In genomic region chr6:1385129-1386042, GRCh38 we compare ENCODE assay signal across 14 cellular contexts. TPM values are rescaled to one million over a fixed set of nuclear protein-coding genes. Genes with fewer than 3 reads are reported as not detected.
DNase-seq lines count a peak whose midpoint lies in the region; ATAC-seq, FAIRE-seq and TF ChIP-seq lines count a peak whose summit lies in the region.
"Had no signal": no experiment of that assay in that cellular context is flagged by ENCODE, and none has a peak within 500 bp of the region (broad histone marks: within the 10 kb centered on the region; RNA-seq: fewer than 3 reads in every experiment).

No MANE protein-coding gene starts in this region.

- WGBS in IMR-90 (ENCODE audit: extremely low coverage in 2 of 2, insufficient read length in 1 of 2), 2 experiments: 75% methylated on average over 10 of the region's 39 CpGs; no CpG with 5 or more reads in 1 of the 2 experiments
- 7 to 16% (median 8%) methylated on average over 39 of the region's 39 CpGs for WGBS in spleen, 5 donors

- DNase-seq in D721Med (ENCODE audit: insufficient read length, low spot score) (peak; percentile 19), IMR-90 (no peak), fibroblast of gingiva (ENCODE audit: low read depth) (peak; percentile 56), nephron progenitor cell (peak; percentile 33), spleen (no peak), NCI-H187 (lab: John Stamatoyannopoulos, UW) (no peak), sciatic nerve (ENCODE audit: low spot score) (no peak)
- DNase-seq: NCI-H1417 treated with DMSO at 0.1 percent for 48 hours, NCI-H345, SK-N-SH had no signal

- no peak overlapping the region for H3K9ac ChIP-seq in IMR-90 (ENCODE audit: low read depth, low read length)
- H3K9ac ChIP-seq: parathyroid adenoma, SK-N-SH had no signal

- ATAC-seq in IMR-90 (ENCODE audit: low read depth) (no peak), sciatic nerve (no peak), GM21381 (IDR thresholded peaks at IDR 0.05; ENCODE audit: unreplicated experiment) (no peak)

- no peak overlapping the region for H4K8ac ChIP-seq in IMR-90 (ENCODE audit: low read depth in 2 of 2, low read length in 2 of 2)

- dilution Hi-C loops in IMR-90 (cut with HindIII; ENCODE audit: low sequenced_read_pairs, unreplicated experiment): no loop called here

- BruUV-seq in IMR-90 (replicated peaks; lab: Mats Ljungman, UMichigan): no TSS peak

- H4K5ac ChIP-seq in IMR-90 (ENCODE audit: low read depth, low read length): no peak overlapping the region

- POLR2A ChIA-PET in IMR-90 (lab: Charles Lee; ENCODE audit: unreplicated experiment): interaction anchor here (0.5 kb wide), 1 partner anchor 550 kb away, joined by 5 read pairs; no protein-coding TSS in a partner anchor

- H3K18ac ChIP-seq in IMR-90 (ENCODE audit: low read depth, low read length): no peak overlapping the region

- no peaks in the 10 kb centered on the region for H3K9me3 Mint-ChIP-seq in nephron progenitor cell

- H2BK20ac ChIP-seq in IMR-90 (ENCODE audit: low read depth, low read length): no peak overlapping the region

- peaks cover 10% of the 10 kb centered on the region; the same call in 1 of the 2 replicates for H3K4me1 ChIP-seq in IMR-90 (ENCODE audit: control insufficient read depth, insufficient read depth, low read length)
- H3K4me1 ChIP-seq in spleen: peaks cover 19 to 82% (median 61%) of the 10 kb centered on the region in 6 donors
- H3K4me1 ChIP-seq: parathyroid adenoma had no signal

- H3K79me1 ChIP-seq in IMR-90 (ENCODE audit: low read depth in 1 of 2, low read length in 2 of 2): no peaks in the 10 kb centered on the region

- no peak overlapping the region for H3K4ac ChIP-seq in IMR-90 (ENCODE audit: low read depth, low read length)

- in situ Hi-C loops in IMR-90 (cut with MboI; ENCODE audit: low sequenced_read_pairs): loop anchor here (25.0 kb wide), 1 partner anchor 473 kb away; no protein-coding TSS in a partner anchor

- CTCF ChIA-PET in IMR-90 (lab: Yijun Ruan, JAX): interaction anchor here (1.5 kb wide), 1 partner anchor 185 kb away, joined by 4 read pairs; no protein-coding TSS in a partner anchor

- no peak overlapping the region for H3K23ac ChIP-seq in IMR-90 (ENCODE audit: low read depth, low read length)

- H3K27me3 ChIP-seq in IMR-90 (ENCODE audit: control insufficient read depth, insufficient read depth, low read length) (peaks cover 14% of the 10 kb centered on the region), spleen (replicated peaks in 1 of 7) (peaks cover 22 to 100% (median 99%) of the 10 kb centered on the region in 7 donors)

- H2BK15ac ChIP-seq in IMR-90 (ENCODE audit: low read depth, low read length): peak overlapping the region; percentile 11; the same call in 1 of the 3 replicates

- H4K91ac ChIP-seq in IMR-90 (ENCODE audit: insufficient read depth, low read depth, low read length): no peak overlapping the region

- no peak for TF ChIP-seq POLR2A in IMR-90 (IDR thresholded peaks at IDR 0.05; ENCODE audit: low read depth, low read length)
- no peak for TF ChIP-seq POLR2A in spleen (IDR thresholded peaks at IDR 0.05)

- no peak overlapping the region for H2AK9ac ChIP-seq in IMR-90 (replicated peaks; ENCODE audit: low read depth, low read length, poor library complexity)

- H2AK5ac ChIP-seq in IMR-90 (ENCODE audit: low read depth, low read length): no peak overlapping the region

- H3K36me3 ChIP-seq in IMR-90 (ENCODE audit: control insufficient read depth, insufficient read depth, low read length) (no peaks in the 10 kb centered on the region), spleen (no peaks in the 10 kb centered on the region)
- H3K36me3 ChIP-seq: thoracic aorta had no signal

- no peak overlapping the region for H2BK5ac ChIP-seq in IMR-90 (ENCODE audit: low read depth, low read length, poor library complexity, severe bottlenecking)

- TF ChIP-seq RAD21 in IMR-90 (IDR thresholded peaks at IDR 0.05; ENCODE audit: low read length): no peak

- FAIRE-seq in D721Med (lab: Jason Lieb, UNC): no peak

- H4K20me1 ChIP-seq in IMR-90 (ENCODE audit: insufficient read depth, low read length): no peaks in the 10 kb centered on the region

- H2AFZ ChIP-seq in IMR-90 (replicated peaks; ENCODE audit: low read length, poor library complexity): no peak overlapping the region
- H2AFZ ChIP-seq: parathyroid adenoma had no signal

- TF ChIP-seq CTCF in D721Med (IDR thresholded peaks at IDR 0.05; ENCODE audit: insufficient read depth, missing control alignments) (no peak), IMR-90 (conservative IDR thresholded peaks at IDR 0.05; ENCODE audit: low read depth, low read length) (no peak), nephron progenitor cell (IDR thresholded peaks at IDR 0.05) (no peak), spleen (IDR thresholded peaks at IDR 0.05 in 8 of 11, conservative IDR thresholded peaks at IDR 0.05 in 3 of 11) (no peak)

- no peak overlapping the region for H3K4me3 Mint-ChIP-seq in nephron progenitor cell

- intact Hi-C loops in IMR-90 (cut with micrococcal nuclease) (loop anchor here (5.0 kb wide), 1 partner anchor 73 kb away; the partner anchor contains the start of gene FOXQ1), spleen (cut with DNase I; ENCODE audit: low total_unique reads) (no loop called here), sciatic nerve (cut with DNase I) (no loop called here)

- peaks cover 96% of the 10 kb centered on the region for H3K27me3 Mint-ChIP-seq in nephron progenitor cell (ENCODE audit: low read depth, poor library complexity)

- H2BK120ac ChIP-seq in IMR-90 (ENCODE audit: low read depth, low read length): no peak overlapping the region; the same call in 1 of the 2 replicates

- no peak overlapping the region for H3K56ac ChIP-seq in IMR-90 (ENCODE audit: extremely low read depth, insufficient read depth, low read length)

- no peaks in the 10 kb centered on the region for H3K9me1 ChIP-seq in IMR-90 (ENCODE audit: insufficient read depth, low read length)

- H3K27ac ChIP-seq in IMR-90 (ENCODE audit: insufficient read depth, low read length) (no peak overlapping the region), spleen (no peak overlapping the region)
- H3K27ac ChIP-seq: parathyroid adenoma, thoracic aorta had no signal

- peaks cover 44% of the 10 kb centered on the region for H3K4me1 Mint-ChIP-seq in nephron progenitor cell

- no peaks in the 10 kb centered on the region for H3K36me3 Mint-ChIP-seq in nephron progenitor cell (ENCODE audit: low read depth)

- no peaks in the 10 kb centered on the region for H3K9me3 ChIP-seq in IMR-90 (ENCODE audit: control insufficient read depth, insufficient read depth, low read length)
- no peaks in the 10 kb centered on the region for H3K9me3 ChIP-seq in spleen
- H3K9me3 ChIP-seq: SK-N-SH, thoracic aorta had no signal

- H3K4me3 ChIP-seq in IMR-90 (ENCODE audit: insufficient read depth, low read depth, low read length) (no peak overlapping the region), spleen (no peak overlapping the region)
- H3K4me3 ChIP-seq: thoracic aorta had no signal

- H3K4me2 ChIP-seq in IMR-90 (ENCODE audit: low read depth, low read length): no peak overlapping the region; the same call in 1 of the 2 replicates
- H3K4me2 ChIP-seq: SK-N-SH had no signal

- no peak overlapping the region for H3K27ac Mint-ChIP-seq in nephron progenitor cell

- H3K14ac ChIP-seq in IMR-90 (replicated peaks; ENCODE audit: low read depth, low read length): no peak overlapping the region

TF ChIP-seq in IMR-90, 13 proteins besides CTCF, POLR2A, EP300 and RAD21:
- TF ChIP-seq MAZ (IDR thresholded peaks at IDR 0.05; ENCODE audit: borderline replicate concordance, low read depth, low read length) (no peak), ELK1 (IDR thresholded peaks at IDR 0.05; ENCODE audit: borderline replicate concordance, low read depth, low read length) (no peak), FOS (IDR thresholded peaks at IDR 0.05; ENCODE audit: low read depth, low read length) (no peak), NFE2L2 (IDR thresholded peaks at IDR 0.05; ENCODE audit: low read depth, low read length) (no peak), MXI1 (IDR thresholded peaks at IDR 0.05; ENCODE audit: borderline replicate concordance, low read depth, low read length) (no peak), CEBPB (IDR thresholded peaks at IDR 0.05; ENCODE audit: low read depth, low read length) (no peak), SMC3 (IDR thresholded peaks at IDR 0.05; ENCODE audit: low read depth, low read length) (no peak), RCOR1 (IDR thresholded peaks at IDR 0.05; ENCODE audit: insufficient replicate concordance, low read length) (no peak), MAFK (IDR thresholded peaks at IDR 0.05; ENCODE audit: low read depth, low read length) (no peak), RFX5 (IDR thresholded peaks at IDR 0.05; ENCODE audit: low read depth, low read length) (no peak), USF2 (IDR thresholded peaks at IDR 0.05; ENCODE audit: low read depth, low read length) (no peak), BHLHE40 (IDR thresholded peaks at IDR 0.05; ENCODE audit: low read depth, low read length) (no peak), CHD1 (IDR thresholded peaks at IDR 0.05; ENCODE audit: low read depth, low read length) (no peak)

RNA-seq across cellular contexts. Expression of gene FOXF2, which starts 4.0 kb away (rescaled TPM):
- total RNA-seq in IMR-90 (2012; rRNA removed): 2.5 TPM in 2 replicates
- 16.3 and 17.3 TPM in 2 replicates for polyA plus RNA-seq in IMR-90 (2012; rRNA removed)
- 13.8 and 25.8 TPM in 2 replicates for polyA plus RNA-seq in IMR-90 (2012; cell fraction: cytosol; rRNA removed)
- 11.7 and 17.4 TPM in 2 replicates for polyA plus RNA-seq in IMR-90 (2012; cell fraction: nucleus; rRNA removed; ENCODE audit: low replicate concordance)
- not detected for total RNA-seq in spleen
- not detected for polyA plus RNA-seq in spleen
- total RNA-seq in sciatic nerve: 0.58 TPM
- total RNA-seq: epithelial cell of proximal tubule had no signal
- polyA plus RNA-seq: SK-N-SH had no signal

Comparison
In these comparisons a context has a peak if more than half of its experiments do, and no peak if none do; other contexts are left out.
1. DNase-seq: peak in D721Med (single experiment), fibroblast of gingiva (single experiment) and nephron progenitor cell (single experiment); none in IMR-90 (single experiment), spleen (single experiment), NCI-H187 (0 of 2) and sciatic nerve (single experiment).